In the genomic region with DNA sequence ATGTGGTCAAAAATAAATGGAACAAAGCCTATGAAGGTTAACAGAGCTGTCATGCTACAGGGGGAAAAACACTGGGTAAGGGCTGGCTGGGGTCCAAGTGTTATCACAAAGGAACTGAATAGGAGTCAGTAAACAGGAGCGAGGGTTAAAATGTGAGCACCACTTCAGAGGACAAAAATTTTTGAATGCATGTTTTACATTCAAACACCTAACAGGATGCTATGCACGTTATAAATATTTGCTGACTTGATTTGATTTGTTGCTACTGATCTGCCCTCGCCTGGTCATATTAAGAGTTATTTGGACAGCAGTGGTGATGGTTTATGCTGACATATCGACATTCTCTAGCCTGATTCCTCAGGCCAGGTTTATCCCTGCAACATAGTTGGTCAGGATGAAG, we compare ENCODE assay signal across 13 cellular contexts. TPM values are rescaled to one million over a fixed set of nuclear protein-coding genes. Genes with fewer than 3 reads are reported as not detected.
DNase-seq lines count a peak whose midpoint lies in the region; ATAC-seq and TF ChIP-seq lines count a peak whose summit lies in the region.
"Had no signal": no experiment of that assay in that cellular context is flagged by ENCODE, and none has a peak within 500 bp of the region (broad histone marks: within the 10 kb centered on the region; RNA-seq: fewer than 3 reads in every experiment).

No MANE protein-coding gene starts in this region.

- intact Hi-C loops in left ventricle myocardium superior (cut with micrococcal nuclease), result no loop called here

- peak; percentile 52 for DNase-seq in NCI-H1092 (lab: John Stamatoyannopoulos, UW)
- DNase-seq in NCI-H2196 (lab: John Stamatoyannopoulos, UW; ENCODE audit: unreplicated experiment), result peak; percentile 72
- peak; percentile 31 for DNase-seq in left ventricle myocardium superior
- no peak for DNase-seq in stimulated activated CD4-positive, alpha-beta T cell treated with anti-CD3 and anti-CD28 coated beads, Interleukin-12 subunit alpha, Interleukin-12 subunit beta, amount 100 ng/mL, for 4 hours
- DNase-seq: CD4-positive, alpha-beta memory T cell; esophagus squamous epithelium; HCEC 1CT; mammary epithelial cell; SW 1271 had no signal

- ATAC-seq in SK-N-SH treated with all-trans-retinoic acid at 6 μM for 48 hours (peak; percentile 35; the same call in 2 of the 3 replicates), left ventricle myocardium superior (peak; percentile 88), GM18909 (IDR thresholded peaks at IDR 0.05; ENCODE audit: poor library complexity, unreplicated experiment) (no peak), GM21447 (IDR thresholded peaks at IDR 0.05; ENCODE audit: unreplicated experiment) (no peak)
- ATAC-seq: activated CD4-positive, CD25-positive, alpha-beta regulatory T cell treated with anti-CD3 and anti-CD28 coated beads, Interleukin-2, amount 50 U/mL, for 24 hours had no signal

TF ChIP-seq in SK-N-SH treated with all-trans-retinoic acid at 6 μM for 48 hours, 23 proteins besides CTCF, POLR2A, EP300 and RAD21:
- TF ChIP-seq BACH2 (CRISPR knock-in tag; IDR thresholded peaks at IDR 0.05; ENCODE audit: borderline replicate concordance), result no peak
- TF ChIP-seq ZC3H10 (CRISPR knock-in tag; IDR thresholded peaks at IDR 0.05), result no peak
- no peak for TF ChIP-seq ZFP30 (CRISPR knock-in tag; IDR thresholded peaks at IDR 0.05)
- no peak for TF ChIP-seq TCF4 (CRISPR knock-in tag; IDR thresholded peaks at IDR 0.05; ENCODE audit: borderline replicate concordance)

RNA-seq across cellular contexts. Expression of a gene that starts 7.4 kb away (rescaled TPM):
- total RNA-seq in left ventricle myocardium superior, result 290 TPM

Comparison
In these comparisons a context has a peak if more than half of its experiments do, and no peak if none do; other contexts are left out.
1. ATAC-seq: peak in SK-N-SH treated with all-trans-retinoic acid at 6 μM for 48 hours (single experiment) and left ventricle myocardium superior (single experiment); none in GM18909 (single experiment) and GM21447 (single experiment).